In the genomic region with DNA sequence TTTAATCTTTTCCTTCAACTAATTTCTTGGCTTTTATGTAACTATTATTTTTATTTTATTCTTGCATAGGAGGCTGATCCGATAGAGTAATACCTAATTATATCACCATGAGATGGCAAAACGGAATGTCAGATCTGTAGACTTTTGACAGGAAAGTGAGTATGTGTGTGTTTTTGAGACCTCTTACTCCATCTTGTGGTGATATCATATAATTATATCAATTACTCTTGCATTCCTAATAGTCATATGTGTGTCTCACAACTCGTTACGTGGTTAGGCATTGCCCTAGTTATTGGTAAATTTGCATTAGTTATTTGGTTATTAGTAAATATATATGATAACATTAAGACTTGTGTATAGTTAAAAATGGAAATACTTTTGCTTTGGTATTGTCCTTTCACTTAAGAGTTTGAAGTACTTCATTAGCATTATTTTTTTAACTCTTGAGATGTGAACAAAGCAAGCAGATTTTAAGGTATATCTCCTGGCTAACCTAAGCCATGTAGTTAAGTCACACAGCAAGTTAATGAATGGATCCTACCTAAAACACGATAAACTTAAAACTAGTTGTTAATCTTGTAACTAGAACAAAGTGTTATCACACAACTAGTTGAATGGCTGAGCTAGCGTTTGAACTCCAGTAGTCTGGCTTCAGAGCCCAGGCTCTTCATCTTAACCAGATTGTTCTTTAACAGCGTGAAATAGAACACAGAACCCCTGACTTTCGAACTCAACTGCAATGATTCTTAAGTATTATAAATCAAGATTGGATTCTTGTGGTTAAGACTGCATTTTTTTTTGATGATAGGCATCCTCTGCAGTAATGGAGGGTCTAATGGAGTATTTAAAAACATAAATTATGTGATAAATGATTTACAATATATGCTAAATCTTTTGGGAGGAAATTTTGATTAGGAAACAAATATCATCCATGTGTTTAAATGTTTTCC, we compare ENCODE assay signal across 8 cellular contexts.
A peak's percentile ranks its signal among the peaks of the same experiment; 100 is the strongest.
DNase-seq lines count a peak whose midpoint lies in the region; ATAC-seq, FAIRE-seq and TF ChIP-seq lines count a peak whose summit lies in the region.

No MANE protein-coding gene starts in this region.

- H3K9me3 ChIP-seq in Karpas-422 (ENCODE audit: low read length) (no peaks in the 10 kb centered on the region), astrocyte (ENCODE audit: insufficient read depth, low read depth, low read length) (no peaks in the 10 kb centered on the region), lung (ENCODE audit: control insufficient read depth in 2 of 2, insufficient read depth in 1 of 2, low read length in 1 of 2) (no peaks in the 10 kb centered on the region), ovary (no peaks in the 10 kb centered on the region)

- peaks cover 19% of the 10 kb centered on the region for H3K4me1 Mint-ChIP-seq in astrocyte (ENCODE audit: low read depth, unreplicated experiment)

- TF ChIP-seq POLR2A in ovary (IDR thresholded peaks at IDR 0.05): no peak

- H3K4me2 ChIP-seq in Karpas-422 (ENCODE audit: low read depth, low read length, poor library complexity, severe bottlenecking) (no peak overlapping the region), astrocyte (ENCODE audit: low read length) (peak overlapping the region; percentile 64)

- peak; percentile 71 for FAIRE-seq in astrocyte (lab: Jason Lieb, UNC)

- H3K27me3 ChIP-seq in Karpas-422 (ENCODE audit: low read length) (no peaks in the 10 kb centered on the region), astrocyte (ENCODE audit: insufficient read depth, low read length) (no peaks in the 10 kb centered on the region), lung (ENCODE audit: control insufficient read depth, insufficient read depth) (no peaks in the 10 kb centered on the region), ovary (no peaks in the 10 kb centered on the region)

- no peaks in the 10 kb centered on the region for H3K9me3 Mint-ChIP-seq in astrocyte (ENCODE audit: unreplicated experiment)

- TF ChIP-seq EP300 in ovary (IDR thresholded peaks at IDR 0.05): no peak

- no peaks in the 10 kb centered on the region for H3K79me2 ChIP-seq in Karpas-422 (ENCODE audit: low read length)
- H3K79me2 ChIP-seq in astrocyte (ENCODE audit: insufficient read depth, low read length): no peaks in the 10 kb centered on the region

- H3K36me3 ChIP-seq in Karpas-422 (ENCODE audit: insufficient read depth, low read length) (peaks cover 7% of the 10 kb centered on the region; the same call in 1 of the 2 replicates), astrocyte (ENCODE audit: insufficient read depth, low read length) (no peaks in the 10 kb centered on the region), lung (ENCODE audit: control insufficient read depth in 2 of 2, insufficient read depth in 2 of 2, low read length in 2 of 2) (no peaks in the 10 kb centered on the region), ovary (no peaks in the 10 kb centered on the region)

- H3K27me3 Mint-ChIP-seq in astrocyte (ENCODE audit: low read depth, unreplicated experiment): no peaks in the 10 kb centered on the region

- peak; percentile 7 for DNase-seq in COR-L47 (lab: John Stamatoyannopoulos, UW)
- DNase-seq in Karpas-422: peak; percentile 81
- peak; percentile 87 for DNase-seq in astrocyte (ENCODE audit: low read depth)
- DNase-seq in lung (ENCODE audit: low spot score): no peak
- no peak for DNase-seq in effector CD8-positive, alpha-beta T cell (lab: John Stamatoyannopoulos, UW)
- DNase-seq in stimulated activated CD4-positive, alpha-beta T cell treated with anti-CD3 and anti-CD28 coated beads, Interleukin-4, amount 100 ng/mL, for 4 hours: no peak
- DNase-seq in ovary: no peak

- WGBS in lung, 2 donors: 49% methylated on average over 8 of the region's 8 CpGs
- 44 to 60% (median 48%) methylated on average over 8 of the region's 8 CpGs for WGBS in ovary, 3 donors

- no peaks in the 10 kb centered on the region for H3K36me3 Mint-ChIP-seq in astrocyte (ENCODE audit: low read depth, unreplicated experiment)

- H4K20me1 ChIP-seq in Karpas-422 (ENCODE audit: insufficient read depth, low read depth, low read length) (no peaks in the 10 kb centered on the region), astrocyte (ENCODE audit: insufficient read depth, low read length) (no peaks in the 10 kb centered on the region)

- H2AFZ ChIP-seq in Karpas-422 (ENCODE audit: low read length): no peak overlapping the region
- no peak overlapping the region for H2AFZ ChIP-seq in astrocyte (ENCODE audit: low read depth, low read length)

- H3K27ac ChIP-seq in Karpas-422 (ENCODE audit: low read length) (no peak overlapping the region), astrocyte (ENCODE audit: low read depth, low read length) (peak overlapping the region; percentile 70), lung (ENCODE audit: low read depth in 1 of 2, low read length in 1 of 2) (no peak overlapping the region), ovary (no peak overlapping the region)

- ATAC-seq in GM19372 (IDR thresholded peaks at IDR 0.05; ENCODE audit: low read depth, unreplicated experiment): peak; percentile 89
- peak; percentile 69 for ATAC-seq in lung (ENCODE audit: insufficient read depth, low FRiP score)

- H3K4me1 ChIP-seq in Karpas-422 (ENCODE audit: low read length): no peaks in the 10 kb centered on the region
- H3K4me1 ChIP-seq in astrocyte (ENCODE audit: insufficient read depth, low read length): peaks cover 26% of the 10 kb centered on the region
- no peaks in the 10 kb centered on the region for H3K4me1 ChIP-seq in lung (ENCODE audit: control insufficient read depth in 2 of 2, insufficient read depth in 2 of 2, low read length in 2 of 2)
- no peaks in the 10 kb centered on the region for H3K4me1 ChIP-seq in ovary (ENCODE audit: insufficient read depth)

- no peak overlapping the region for H3K4me3 Mint-ChIP-seq in astrocyte (ENCODE audit: unreplicated experiment)

- peak overlapping the region; percentile 86 for H3K27ac Mint-ChIP-seq in astrocyte (ENCODE audit: unreplicated experiment)

- H3K4me3 ChIP-seq in Karpas-422 (ENCODE audit: low read length): no peak overlapping the region
- no peak overlapping the region for H3K4me3 ChIP-seq in astrocyte (ENCODE audit: insufficient read depth, low read depth, low read length)
- no peak overlapping the region for H3K4me3 ChIP-seq in lung
- H3K4me3 ChIP-seq in ovary: no peak overlapping the region

- no peaks in the 10 kb centered on the region for H3K9me2 ChIP-seq in Karpas-422 (replicated peaks; ENCODE audit: insufficient read depth, low read length)

- no peak overlapping the region for H3K9ac ChIP-seq in Karpas-422 (ENCODE audit: low read length)
- peak overlapping the region; percentile 42 for H3K9ac ChIP-seq in astrocyte (ENCODE audit: low read length)

- intact Hi-C loops in ovary (cut with DNase I): no loop called here

- peak; percentile 34 for TF ChIP-seq CTCF in astrocyte (IDR thresholded peaks at IDR 0.05; ENCODE audit: insufficient read depth, low read depth, low read length)
- TF ChIP-seq CTCF in lung (IDR thresholded peaks at IDR 0.05; ENCODE audit: control extremely low read depth, extremely low read depth): no peak
- TF ChIP-seq CTCF in ovary (IDR thresholded peaks at IDR 0.05): no peak

Comparison
In these comparisons a context has a peak if more than half of its experiments do, and no peak if none do; other contexts are left out.
1. DNase-seq: peak in COR-L47 (single experiment), Karpas-422 (single experiment) and astrocyte (single experiment); none in lung (single experiment), effector CD8-positive, alpha-beta T cell (single experiment), stimulated activated CD4-positive, alpha-beta T cell treated with anti-CD3 and anti-CD28 coated beads, Interleukin-4, amount 100 ng/mL, for 4 hours (0 of 2) and ovary (0 of 5).